ENCODE assay signal across 8 cellular contexts in genomic region chr6:33273129-33273923, GRCh38. TPM values are rescaled to one million over a fixed set of nuclear protein-coding genes. Genes with fewer than 3 reads are reported as not detected.
A peak's percentile ranks its signal among the peaks of the same experiment; 100 is the strongest.
DNase-seq lines count a peak whose midpoint lies in the region; ATAC-seq lines count a peak whose summit lies in the region.

No MANE protein-coding gene starts in this region.

- H3K14ac ChIP-seq in neuronal stem cell (ENCODE audit: low read length) = no peak overlapping the region

- H3K9me3 ChIP-seq in NT2/D1 (ENCODE audit: insufficient read depth, low read length) = no peaks in the 10 kb centered on the region
- H3K9me3 ChIP-seq in neuronal stem cell (replicated peaks in 1 of 2; ENCODE audit: control insufficient read depth in 2 of 2, insufficient read depth in 1 of 2, low read depth in 1 of 2, low read length in 2 of 2) = no peaks in the 10 kb centered on the region

- H3K4me3 Mint-ChIP-seq in effector memory CD8-positive, alpha-beta T cell = peak overlapping the region; percentile 97 to 98

- DNase-seq in DMS114 treated with DMSO at 0.1 percent for 48 hours (lab: John Stamatoyannopoulos, UW; ENCODE audit: unreplicated experiment) (peak; percentile 32), NT2/D1 (ENCODE audit: low read depth, low spot score) (no peak), neuronal stem cell (ENCODE audit: low spot score) (no peak), pons (ENCODE audit: low spot score) (no peak)
- no peak for DNase-seq in effector memory CD8-positive, alpha-beta T cell

- H3K79me1 ChIP-seq in neuronal stem cell (ENCODE audit: low read depth, low read length) = peaks cover 8% of the 10 kb centered on the region

- peak overlapping the region; percentile 97 for H3K9ac ChIP-seq in NT2/D1 (ENCODE audit: insufficient read length, low read depth)
- no peak overlapping the region for H3K9ac ChIP-seq in neuronal stem cell (ENCODE audit: low read depth, low read length, poor library complexity)

- H3K27me3 ChIP-seq in NT2/D1 (ENCODE audit: insufficient read depth, insufficient read length) (no peaks in the 10 kb centered on the region), neuronal stem cell (ENCODE audit: control insufficient read depth in 3 of 3, insufficient read depth in 3 of 3, low read depth in 1 of 3, low read length in 3 of 3) (no peaks in the 10 kb centered on the region)

- H3K36me3 ChIP-seq in NT2/D1 (ENCODE audit: insufficient read depth, insufficient read length, low read length) (peaks cover 69% of the 10 kb centered on the region), neuronal stem cell (replicated peaks in 1 of 2; ENCODE audit: control insufficient read depth in 2 of 2, insufficient read depth in 2 of 2, low read length in 2 of 2) (peaks cover 31 to 69% of the 10 kb centered on the region in 2 donors)

- no peak overlapping the region for H2BK12ac ChIP-seq in neuronal stem cell (ENCODE audit: low read length)

- H3K4ac ChIP-seq in neuronal stem cell (ENCODE audit: low read length) = no peak overlapping the region

- no peak overlapping the region for H2BK5ac ChIP-seq in neuronal stem cell (ENCODE audit: low read length)

- no peak overlapping the region for H2BK120ac ChIP-seq in neuronal stem cell (ENCODE audit: low read depth, low read length)

- no peak overlapping the region for H2BK15ac ChIP-seq in neuronal stem cell (ENCODE audit: low read length)

- H2AK5ac ChIP-seq in neuronal stem cell (ENCODE audit: low read depth, low read length) = no peak overlapping the region

- H3K4me1 ChIP-seq in NT2/D1 (ENCODE audit: insufficient read depth, insufficient read length) (peaks cover 7% of the 10 kb centered on the region), neuronal stem cell (ENCODE audit: control insufficient read depth in 2 of 2, insufficient read depth in 1 of 2, low read depth in 1 of 2, low read length in 2 of 2) (peaks cover 21 to 27% of the 10 kb centered on the region in 2 donors)

- peaks cover 50 to 59% of the 10 kb centered on the region in 2 donors for H3K4me1 Mint-ChIP-seq in effector memory CD8-positive, alpha-beta T cell (ENCODE audit: low read depth in 2 of 2)

- H3K27me3 Mint-ChIP-seq in effector memory CD8-positive, alpha-beta T cell = no peaks in the 10 kb centered on the region

- no CpG with 5 or more reads among the region's 11 CpGs for WGBS in neuronal stem cell (ENCODE audit: extremely low coverage in 2 of 2, insufficient read length in 2 of 2, insufficient replicate concordance in 1 of 2), 2 donors

- no peak for ATAC-seq in effector memory CD8-positive, alpha-beta T cell (replicated peaks)
- ATAC-seq in GM21786 (IDR thresholded peaks at IDR 0.05; ENCODE audit: unreplicated experiment) (no peak), GM18870 (IDR thresholded peaks at IDR 0.05; ENCODE audit: unreplicated experiment) (no peak), GM19467 (IDR thresholded peaks at IDR 0.05; ENCODE audit: unreplicated experiment) (no peak)

- no peak overlapping the region for H4K91ac ChIP-seq in neuronal stem cell (ENCODE audit: low read depth, low read length, poor library complexity)

- peak overlapping the region; percentile 86 for H3K4me3 ChIP-seq in NT2/D1 (ENCODE audit: insufficient read length, low read depth)
- H3K4me3 ChIP-seq in neuronal stem cell (ENCODE audit: low read length in 2 of 2) = peak overlapping the region in 1 of 2 donors; percentile 94

- peak overlapping the region; percentile 67 for H3K4me2 ChIP-seq in neuronal stem cell (ENCODE audit: insufficient read depth, low read length, poor library complexity, severe bottlenecking)

- H2AFZ ChIP-seq in neuronal stem cell (ENCODE audit: low read length) = no peak overlapping the region

- no peak overlapping the region for H3K23ac ChIP-seq in neuronal stem cell (ENCODE audit: low read depth, low read length, poor library complexity)

- H3K27ac ChIP-seq in neuronal stem cell (replicated peaks; ENCODE audit: low read length) = no peak overlapping the region

- peaks cover 76% of the 10 kb centered on the region for H3K36me3 Mint-ChIP-seq in effector memory CD8-positive, alpha-beta T cell (ENCODE audit: insufficient read depth)

- no peaks in the 10 kb centered on the region for H3K9me3 Mint-ChIP-seq in effector memory CD8-positive, alpha-beta T cell

- no peak overlapping the region for H4K8ac ChIP-seq in neuronal stem cell (ENCODE audit: low read depth, low read length)

- H3K27ac Mint-ChIP-seq in effector memory CD8-positive, alpha-beta T cell = peak overlapping the region; percentile 99

- H3K18ac ChIP-seq in neuronal stem cell (ENCODE audit: low read length) = no peak overlapping the region

RNA-seq across cellular contexts. Expression of gene RPS18, which starts 1.5 kb away (rescaled TPM):
- 7,654 TPM for polyA plus RNA-seq in neuronal stem cell (2013, experiment 1 of 2)
- polyA plus RNA-seq in neuronal stem cell (2013, experiment 2 of 2) = 7,710 TPM

RNA-seq across cellular contexts. Expression of gene VPS52, which starts 1.6 kb away (rescaled TPM):
- 41.1 TPM for polyA plus RNA-seq in neuronal stem cell (2013, experiment 1 of 2)
- 41.5 TPM for polyA plus RNA-seq in neuronal stem cell (2013, experiment 2 of 2)

RNA-seq across cellular contexts. Expression of gene B3GALT4, which starts 3.6 kb away (rescaled TPM):
- polyA plus RNA-seq in neuronal stem cell (2013, experiment 1 of 2) = 1.3 TPM
- polyA plus RNA-seq in neuronal stem cell (2013, experiment 2 of 2) = 1.4 TPM

RNA-seq across cellular contexts. Expression of gene WDR46, which starts 15.7 kb away (rescaled TPM):
- 31.2 TPM for polyA plus RNA-seq in neuronal stem cell (2013, experiment 1 of 2)
- polyA plus RNA-seq in neuronal stem cell (2013, experiment 2 of 2) = 30.9 TPM

RNA-seq across cellular contexts. Expression of gene PFDN6, which starts 16.1 kb away (rescaled TPM):
- polyA plus RNA-seq in neuronal stem cell (2013, experiment 1 of 2) = 63.9 TPM
- 63.8 TPM for polyA plus RNA-seq in neuronal stem cell (2013, experiment 2 of 2)
